ENCODE assay signal across 22 cellular contexts in genomic region chr15:80787238-80787805, GRCh38. TPM values are rescaled to one million over a fixed set of nuclear protein-coding genes. Genes with fewer than 3 reads are reported as not detected.
DNase-seq lines count a peak whose midpoint lies in the region; ATAC-seq and TF ChIP-seq lines count a peak whose summit lies in the region.
"Had no signal": no experiment of that assay in that cellular context is flagged by ENCODE, and none has a peak within 500 bp of the region (broad histone marks: within the 10 kb centered on the region; RNA-seq: fewer than 3 reads in every experiment).

No MANE protein-coding gene starts in this region.

- CTCF ChIA-PET in IMR-90 (lab: Yijun Ruan, JAX) (interaction anchor here (0.6 to 1.6 kb wide), 3 partner anchors 11 to 478 kb away, joined by 3 to 5 read pairs (median 3); no protein-coding TSS in a partner anchor), HEK293T (lab: Yijun Ruan, JAX) (interaction anchor here (0.9 to 1.0 kb wide), 2 partner anchors 46 to 479 kb away, joined by 3 read pairs; no protein-coding TSS in a partner anchor)

- DNase-seq in AG09319 (ENCODE audit: extremely low read depth, low read depth) (no peak), IMR-90 (peak; percentile 40), choroid plexus epithelial cell (ENCODE audit: low read depth) (peak; percentile 15), mesendoderm (peak; percentile 40), activated gamma-delta T cell (lab: John Stamatoyannopoulos, UW) (no peak), cerebellar nuclear complex (lab: John Stamatoyannopoulos, UW) (no peak), HEK293T (ENCODE audit: extremely low spot score) (no peak)
- DNase-seq: activated naive CD4-positive, alpha-beta T cell treated with anti-CD3 and anti-CD28 coated beads, Interleukin-2, amount 50 U/mL, for 16 hours; amygdala; CD4-positive, alpha-beta memory T cell; DMS 273 treated with DMSO at 0.1 percent for 48 hours; glutamatergic neuron; Karpas-422; MV-4-11; NCI-H2171; NCI-H69; nucleus accumbens; T-helper 17 cell had no signal

- dilution Hi-C loops in IMR-90 (cut with HindIII; ENCODE audit: low sequenced_read_pairs, unreplicated experiment) = no loop called here

- H3K4me1 ChIP-seq in IMR-90 (ENCODE audit: control insufficient read depth, insufficient read depth, low read length) (peaks cover 26% of the 10 kb centered on the region), mesendoderm (ENCODE audit: control insufficient read depth, low read depth, low read length) (no peaks in the 10 kb centered on the region)
- H3K4me1 ChIP-seq: SJSA1, suprapubic skin had no signal

- peaks cover 9 to 48% of the 10 kb centered on the region in 2 experiments; a peak in 3 of 4 replicates for H3K79me1 ChIP-seq in IMR-90 (ENCODE audit: low read depth in 1 of 2, low read length in 2 of 2)
- no peaks in the 10 kb centered on the region for H3K79me1 ChIP-seq in mesendoderm (ENCODE audit: low read length)

- no peaks in the 10 kb centered on the region for H3K27me3 ChIP-seq in IMR-90 (ENCODE audit: control insufficient read depth, insufficient read depth, low read length)
- H3K27me3 ChIP-seq in mesendoderm (ENCODE audit: insufficient read depth, low read length, poor library complexity) = no peaks in the 10 kb centered on the region
- H3K27me3 ChIP-seq: suprapubic skin had no signal

- no peak overlapping the region; the same call in 1 of the 2 replicates for H3K4me2 ChIP-seq in IMR-90 (ENCODE audit: low read depth, low read length)
- H3K4me2 ChIP-seq in mesendoderm (ENCODE audit: low read length) = no peak overlapping the region

- no TSS peak for BruUV-seq in IMR-90 (replicated peaks; lab: Mats Ljungman, UMichigan)

- H3K27ac ChIP-seq in IMR-90 (ENCODE audit: insufficient read depth, low read length) = peak overlapping the region; percentile 84; the same call in 1 of the 2 replicates
- no peak overlapping the region for H3K27ac ChIP-seq in mesendoderm (ENCODE audit: low read depth, low read length)
- H3K27ac ChIP-seq: SJSA1, suprapubic skin, VCaP had no signal

- no peak for TF ChIP-seq POLR2A in IMR-90 (IDR thresholded peaks at IDR 0.05; ENCODE audit: low read depth, low read length)

- H4K5ac ChIP-seq in IMR-90 (ENCODE audit: low read depth, low read length) (no peak overlapping the region; the same call in 1 of the 2 replicates), mesendoderm (ENCODE audit: low read length) (no peak overlapping the region)

- H3K9me3 ChIP-seq in IMR-90 (ENCODE audit: control insufficient read depth, insufficient read depth, low read length) = no peaks in the 10 kb centered on the region
- H3K9me3 ChIP-seq: SJSA1, suprapubic skin had no signal

- H2AFZ ChIP-seq in IMR-90 (replicated peaks; ENCODE audit: low read length, poor library complexity) = no peak overlapping the region

- H3K79me2 ChIP-seq in mesendoderm (ENCODE audit: control insufficient read depth, insufficient read depth, low read length) = no peaks in the 10 kb centered on the region

- H3K18ac ChIP-seq in IMR-90 (ENCODE audit: low read depth, low read length) (peak overlapping the region; percentile 3; the same call in 1 of the 2 replicates), mesendoderm (ENCODE audit: low read length) (no peak overlapping the region)

- H4K8ac ChIP-seq in IMR-90 (ENCODE audit: low read depth in 2 of 2, low read length in 2 of 2) (peak overlapping the region; percentile 27 to 37; a peak in 3 of 4 replicates), mesendoderm (ENCODE audit: low read depth, low read length) (no peak overlapping the region)

- in situ Hi-C loops in IMR-90 (cut with MboI; ENCODE audit: low sequenced_read_pairs) = no loop called here

- peaks cover 81% of the 10 kb centered on the region for H4K20me1 ChIP-seq in IMR-90 (ENCODE audit: insufficient read depth, low read length)

- H2BK120ac ChIP-seq in IMR-90 (ENCODE audit: low read depth, low read length) = peak overlapping the region; percentile 42
- no peak overlapping the region for H2BK120ac ChIP-seq in mesendoderm (ENCODE audit: low read depth, low read length)

- intact Hi-C loops in IMR-90 (cut with micrococcal nuclease) = no loop called here

- H2BK20ac ChIP-seq in IMR-90 (ENCODE audit: low read depth, low read length) = peak overlapping the region; percentile 48; the same call in 1 of the 2 replicates

- POLR2A ChIA-PET in IMR-90 (lab: Charles Lee; ENCODE audit: unreplicated experiment) (no interaction called here), HEK293T (lab: Yijun Ruan, JAX) (no interaction called here)

- TF ChIP-seq RAD21 in IMR-90 (IDR thresholded peaks at IDR 0.05; ENCODE audit: low read length) = no peak; the same call in 1 of the 2 replicates

- H2BK5ac ChIP-seq in IMR-90 (ENCODE audit: low read depth, low read length, poor library complexity, severe bottlenecking) (peak overlapping the region; percentile 64), mesendoderm (ENCODE audit: low read length) (no peak overlapping the region)

- 0 out of 2 replicates have a peak overlapping the region, but pooled peaks have one; percentile 12 for H4K91ac ChIP-seq in IMR-90 (ENCODE audit: insufficient read depth, low read depth, low read length)

- ATAC-seq in IMR-90 (ENCODE audit: low read depth) = peak; percentile 6; the same call in 1 of the 2 replicates
- ATAC-seq in GM21360 (IDR thresholded peaks at IDR 0.05; ENCODE audit: unreplicated experiment) = no peak
- ATAC-seq: T-helper 17 cell had no signal

- H3K4ac ChIP-seq in IMR-90 (ENCODE audit: low read depth, low read length) (peak overlapping the region; percentile 28), mesendoderm (ENCODE audit: low read depth, low read length) (no peak overlapping the region)

- H3K14ac ChIP-seq in IMR-90 (replicated peaks; ENCODE audit: low read depth, low read length) = peak overlapping the region; percentile 77

- TF ChIP-seq CTCF in AG09319 (IDR thresholded peaks at IDR 0.05; ENCODE audit: low read depth, low read length) (peak; percentile 12), IMR-90 (conservative IDR thresholded peaks at IDR 0.05; ENCODE audit: low read depth, low read length) (peak; percentile 34; the same call in 1 of the 2 replicates), choroid plexus epithelial cell (conservative IDR thresholded peaks at IDR 0.05; ENCODE audit: low read depth, low read length) (peak; percentile 40)

- H3K36me3 ChIP-seq in IMR-90 (ENCODE audit: control insufficient read depth, insufficient read depth, low read length) (peaks cover 72% of the 10 kb centered on the region), mesendoderm (ENCODE audit: control insufficient read depth, insufficient read depth, low read length) (no peaks in the 10 kb centered on the region)
- H3K36me3 ChIP-seq: SJSA1, suprapubic skin had no signal

- H2AK9ac ChIP-seq in IMR-90 (replicated peaks; ENCODE audit: low read depth, low read length, poor library complexity) = peak overlapping the region; percentile 11

- H2BK15ac ChIP-seq in IMR-90 (ENCODE audit: low read depth, low read length) (peak overlapping the region; percentile 19; the same call in 2 of the 3 replicates), mesendoderm (replicated peaks; ENCODE audit: low read depth) (no peak overlapping the region)

- peak overlapping the region; percentile 27; the same call in 1 of the 2 replicates for H3K9ac ChIP-seq in IMR-90 (ENCODE audit: low read depth, low read length)
- H3K9ac ChIP-seq in mesendoderm (ENCODE audit: low read length) = no peak overlapping the region

- 100% methylated on average over 2 of the region's 3 CpGs; no CpG with 5 or more reads in 1 of the 2 experiments for WGBS in IMR-90 (ENCODE audit: extremely low coverage in 2 of 2, insufficient read length in 1 of 2), 2 experiments
- WGBS in mesendoderm (ENCODE audit: extremely low coverage, insufficient coverage, low lambda C conversion rate) = no CpG with 5 or more reads among the region's 3 CpGs

- peaks cover 11% of the 10 kb centered on the region for H3K9me1 ChIP-seq in IMR-90 (ENCODE audit: insufficient read depth, low read length)

- no peak overlapping the region for H3K4me3 ChIP-seq in IMR-90 (ENCODE audit: insufficient read depth, low read depth, low read length)
- no peak overlapping the region for H3K4me3 ChIP-seq in choroid plexus epithelial cell (ENCODE audit: low read depth, low read length)
- H3K4me3 ChIP-seq in mesendoderm (ENCODE audit: low read length) = no peak overlapping the region
- H3K4me3 ChIP-seq: SJSA1, suprapubic skin had no signal

- H2AK5ac ChIP-seq in IMR-90 (ENCODE audit: low read depth, low read length) (peak overlapping the region; percentile 91), mesendoderm (ENCODE audit: low read length) (no peak overlapping the region)

- H3K23ac ChIP-seq in IMR-90 (ENCODE audit: low read depth, low read length) (0 out of 2 replicates have a peak overlapping the region, but pooled peaks have one; percentile 26), mesendoderm (ENCODE audit: low read length) (no peak overlapping the region)

- H3K56ac ChIP-seq in IMR-90 (ENCODE audit: extremely low read depth, insufficient read depth, low read length) (peak overlapping the region; percentile 29; the same call in 1 of the 2 replicates), mesendoderm (ENCODE audit: low read length) (no peak overlapping the region)

TF ChIP-seq in IMR-90, 13 proteins besides CTCF, POLR2A, EP300 and RAD21 (continues in another document):
- no peak for TF ChIP-seq RFX5 (IDR thresholded peaks at IDR 0.05; ENCODE audit: low read depth, low read length)

TF ChIP-seq in HEK293T, 16 proteins besides CTCF, POLR2A, EP300 and RAD21 (continues in another document):
- TF ChIP-seq SUZ12 (IDR thresholded peaks at IDR 0.05) = no peak
- TF ChIP-seq NFRKB (IDR thresholded peaks at IDR 0.05) = no peak
- no peak for TF ChIP-seq BHLHE40 (IDR thresholded peaks at IDR 0.05; ENCODE audit: borderline replicate concordance)
- no peak for TF ChIP-seq ARNT (IDR thresholded peaks at IDR 0.05)
- TF ChIP-seq TARDBP (IDR thresholded peaks at IDR 0.05) = no peak
- TF ChIP-seq HDGF (IDR thresholded peaks at IDR 0.05; ENCODE audit: borderline replicate concordance) = no peak
- TF ChIP-seq SP1 (IDR thresholded peaks at IDR 0.05) = no peak
- TF ChIP-seq FOXM1 (IDR thresholded peaks at IDR 0.05; ENCODE audit: borderline replicate concordance) = no peak
- no peak for TF ChIP-seq ZNF384 (IDR thresholded peaks at IDR 0.05)
- TF ChIP-seq FOXK2 (IDR thresholded peaks at IDR 0.05) = no peak
- no peak for TF ChIP-seq L3MBTL2 (conservative IDR thresholded peaks at IDR 0.05)
- TF ChIP-seq LEF1 (IDR thresholded peaks at IDR 0.05; ENCODE audit: borderline replicate concordance) = no peak
- TF ChIP-seq FOXA1 (IDR thresholded peaks at IDR 0.05) = no peak
- no peak for TF ChIP-seq CTBP1 (IDR thresholded peaks at IDR 0.05; ENCODE audit: borderline replicate concordance)
- TF ChIP-seq ELF4 (IDR thresholded peaks at IDR 0.05) = no peak

RNA-seq across cellular contexts. Expression of gene CEMIP, which starts 8.2 kb away (rescaled TPM):
- 51.9 and 63.8 TPM in 2 replicates for total RNA-seq in IMR-90 (2012; rRNA removed)
- polyA plus RNA-seq in IMR-90 (2012; rRNA removed) = 66.9 and 78.0 TPM in 2 replicates
- polyA plus RNA-seq in IMR-90 (2012; cell fraction: cytosol; rRNA removed) = 64.2 and 87.8 TPM in 2 replicates
- 112 and 211 TPM in 2 replicates for polyA plus RNA-seq in IMR-90 (2012; cell fraction: nucleus; rRNA removed; ENCODE audit: low replicate concordance)
- 0.08 TPM for polyA plus RNA-seq in mesendoderm (2013, experiment 1 of 2)
- 0.06 TPM for polyA plus RNA-seq in mesendoderm (2013, experiment 2 of 2)

Comparison
In these comparisons a context has a peak if more than half of its experiments do, and no peak if none do; other contexts are left out.
1. DNase-seq: peak in IMR-90 (single experiment), choroid plexus epithelial cell (single experiment) and mesendoderm (single experiment); none in AG09319 (single experiment), activated gamma-delta T cell (single experiment), cerebellar nuclear complex (0 of 2) and HEK293T (single experiment).
2. Peak in every context shown above with its lines, with median percentiles within 50 percentile points of each other: CTCF ChIP-seq.